ENCODE assay signal across 14 cellular contexts in genomic region chr6:148240463-148240845, GRCh38.
DNase-seq lines count a peak whose midpoint lies in the region; ATAC-seq, FAIRE-seq and TF ChIP-seq lines count a peak whose summit lies in the region.
"Had no signal": no experiment of that assay in that cellular context is flagged by ENCODE, and none has a peak within 500 bp of the region (broad histone marks: within the 10 kb centered on the region; RNA-seq: fewer than 3 reads in every experiment).

No MANE protein-coding gene starts in this region.

- H3K9me2 ChIP-seq in GM23248 (ENCODE audit: insufficient read depth) = no peaks in the 10 kb centered on the region

- no peaks in the 10 kb centered on the region for H3K36me3 Mint-ChIP-seq in mesothelial cell of epicardium
- H3K36me3 Mint-ChIP-seq: memory B cell had no signal

- H3K4me1 ChIP-seq in GM23248 (ENCODE audit: insufficient read depth) = peaks cover 36% of the 10 kb centered on the region
- H3K4me1 ChIP-seq in esophagus (ENCODE audit: control insufficient read depth in 2 of 2, insufficient read depth in 2 of 2, low read length in 1 of 2) = peaks cover 0 to 10% of the 10 kb centered on the region in 2 donors
- H3K4me1 ChIP-seq in thyroid gland = peaks cover 44 to 55% of the 10 kb centered on the region in 2 donors
- H3K4me1 ChIP-seq: Peyer's patch had no signal

- H3K4me1 Mint-ChIP-seq in mesothelial cell of epicardium = peaks cover 33% of the 10 kb centered on the region
- H3K4me1 Mint-ChIP-seq: activated CD4-positive, alpha-beta T cell treated with anti-CD3 and anti-CD28 coated beads, Interleukin-2, amount 10 ng/mL, durations not matched to agents 7 days and 5 days; memory B cell had no signal

- no peaks in the 10 kb centered on the region for H3K36me3 ChIP-seq in GM23248 (ENCODE audit: low read depth)
- no peaks in the 10 kb centered on the region for H3K36me3 ChIP-seq in esophagus (ENCODE audit: control insufficient read depth in 2 of 2, insufficient read depth in 2 of 2, low read length in 1 of 2)
- H3K36me3 ChIP-seq in thyroid gland = no peaks in the 10 kb centered on the region
- H3K36me3 ChIP-seq: Peyer's patch had no signal

- H3K27ac Mint-ChIP-seq in mesothelial cell of epicardium = peak overlapping the region; percentile 40
- H3K27ac Mint-ChIP-seq: activated CD4-positive, alpha-beta T cell treated with anti-CD3 and anti-CD28 coated beads, Interleukin-2, amount 10 ng/mL, durations not matched to agents 7 days and 5 days; memory B cell had no signal

- H3K27ac ChIP-seq in GM23248 (peak overlapping the region; percentile 92), esophagus (ENCODE audit: low read depth in 2 of 2, low read length in 1 of 2) (peak overlapping the region; percentile 86 to 87), thyroid gland (peak overlapping the region in 2 of 3 donors; percentile 68 to 77)
- H3K27ac ChIP-seq: Peyer's patch had no signal

- no peaks in the 10 kb centered on the region for H3K79me2 ChIP-seq in GM23248 (ENCODE audit: insufficient read depth)

- in situ Hi-C loops in GM23248 (cut with MboI) = loop anchor here (10.0 kb wide), 1 partner anchor 736 kb away; the partner anchor contains the start of gene SAMD5

- DNase-seq in GM23248 = peak; percentile 95
- DNase-seq in mesothelial cell of epicardium (ENCODE audit: low spot score in 2 of 2, unreplicated experiment in 2 of 2) = no peak
- DNase-seq in thyroid gland = no peak
- DNase-seq in H54 (ENCODE audit: insufficient read length, low spot score) = no peak
- no peak for DNase-seq in superior temporal gyrus (ENCODE audit: extremely low spot score)
- DNase-seq: activated CD4-positive, alpha-beta T cell treated with anti-CD3 and anti-CD28 coated beads, Interleukin-2, amount 10 ng/mL, durations not matched to agents 7 days and 5 days; effector memory CD4-positive, alpha-beta T cell; NCI-H1092; Peyer's patch; stimulated activated naive CD4-positive, alpha-beta T cell had no signal

- ATAC-seq in GM18867 (IDR thresholded peaks at IDR 0.05; ENCODE audit: unreplicated experiment) = no peak
- no peak for ATAC-seq in HG02885 (IDR thresholded peaks at IDR 0.05; ENCODE audit: poor library complexity, unreplicated experiment)

- H3F3A ChIP-seq in GM23248 (ENCODE audit: insufficient read depth) = peaks cover 27% of the 10 kb centered on the region

- peak overlapping the region; percentile 72 for H3K9ac ChIP-seq in GM23248

- intact Hi-C loops in thyroid gland (cut with DNase I) = loop anchor here (10.0 kb wide), 1 partner anchor 224 kb away; no protein-coding TSS in a partner anchor

- TF ChIP-seq CTCF in mesothelial cell of epicardium (IDR thresholded peaks at IDR 0.05; ENCODE audit: unreplicated experiment) (no peak), thyroid gland (IDR thresholded peaks at IDR 0.05) (no peak)

- WGBS in GM23248 (ENCODE audit: low coverage in 1 of 2, low lambda C conversion rate in 2 of 2, missing lambda C conversion rate in 2 of 2), 2 experiments = 2 to 7% methylated on average over 6 of the region's 6 CpGs
- 59 to 61% methylated on average over 6 of the region's 6 CpGs for WGBS in esophagus, 2 donors
- 78 to 80% methylated on average over 6 of the region's 6 CpGs for WGBS in thyroid gland, 2 donors

- H3K27me3 ChIP-seq in GM23248 (replicated peaks; ENCODE audit: insufficient read depth) (no peaks in the 10 kb centered on the region), esophagus (ENCODE audit: control insufficient read depth in 1 of 2, insufficient read depth in 2 of 2, low read length in 2 of 2) (no peaks in the 10 kb centered on the region), thyroid gland (no peaks in the 10 kb centered on the region)
- H3K27me3 ChIP-seq: Peyer's patch had no signal

- TF ChIP-seq POLR2A in thyroid gland (IDR thresholded peaks at IDR 0.05) (no peak), H54 (IDR thresholded peaks at IDR 0.05; ENCODE audit: low read depth, low read length) (no peak)

- H3K4me3 ChIP-seq in GM23248 (peak overlapping the region; percentile 44), esophagus (ENCODE audit: low read depth in 1 of 2, low read length in 2 of 2) (no peak overlapping the region), thyroid gland (replicated peaks in 1 of 3) (no peak overlapping the region)
- H3K4me3 ChIP-seq: Peyer's patch had no signal

- peak overlapping the region; percentile 81 for H3K4me2 ChIP-seq in GM23248 (ENCODE audit: unreplicated experiment)

- no peak overlapping the region for H3K4me3 Mint-ChIP-seq in mesothelial cell of epicardium
- H3K4me3 Mint-ChIP-seq: activated CD4-positive, alpha-beta T cell treated with anti-CD3 and anti-CD28 coated beads, Interleukin-2, amount 10 ng/mL, durations not matched to agents 7 days and 5 days; memory B cell had no signal

- H3K9me3 ChIP-seq in GM23248 (ENCODE audit: low read depth) (no peaks in the 10 kb centered on the region), esophagus (ENCODE audit: control insufficient read depth in 2 of 2, insufficient read depth in 1 of 2, low read depth in 1 of 2, low read length in 1 of 2) (no peaks in the 10 kb centered on the region), thyroid gland (no peaks in the 10 kb centered on the region)
- H3K9me3 ChIP-seq: Peyer's patch had no signal

- H3K27me3 Mint-ChIP-seq in mesothelial cell of epicardium (ENCODE audit: low read depth) = no peaks in the 10 kb centered on the region

- peak overlapping the region; percentile 31 for H2AFZ ChIP-seq in GM23248

- H4K20me1 ChIP-seq in GM23248 (ENCODE audit: insufficient read depth) = no peaks in the 10 kb centered on the region

- H3K9me3 Mint-ChIP-seq in mesothelial cell of epicardium = no peaks in the 10 kb centered on the region
- H3K9me3 Mint-ChIP-seq: activated CD4-positive, alpha-beta T cell treated with anti-CD3 and anti-CD28 coated beads, Interleukin-2, amount 10 ng/mL, durations not matched to agents 7 days and 5 days; memory B cell had no signal

- no peak for FAIRE-seq in H54 (lab: Jason Lieb, UNC)
